18 cellular contexts compared by ENCODE assay signal in the genomic region with DNA sequence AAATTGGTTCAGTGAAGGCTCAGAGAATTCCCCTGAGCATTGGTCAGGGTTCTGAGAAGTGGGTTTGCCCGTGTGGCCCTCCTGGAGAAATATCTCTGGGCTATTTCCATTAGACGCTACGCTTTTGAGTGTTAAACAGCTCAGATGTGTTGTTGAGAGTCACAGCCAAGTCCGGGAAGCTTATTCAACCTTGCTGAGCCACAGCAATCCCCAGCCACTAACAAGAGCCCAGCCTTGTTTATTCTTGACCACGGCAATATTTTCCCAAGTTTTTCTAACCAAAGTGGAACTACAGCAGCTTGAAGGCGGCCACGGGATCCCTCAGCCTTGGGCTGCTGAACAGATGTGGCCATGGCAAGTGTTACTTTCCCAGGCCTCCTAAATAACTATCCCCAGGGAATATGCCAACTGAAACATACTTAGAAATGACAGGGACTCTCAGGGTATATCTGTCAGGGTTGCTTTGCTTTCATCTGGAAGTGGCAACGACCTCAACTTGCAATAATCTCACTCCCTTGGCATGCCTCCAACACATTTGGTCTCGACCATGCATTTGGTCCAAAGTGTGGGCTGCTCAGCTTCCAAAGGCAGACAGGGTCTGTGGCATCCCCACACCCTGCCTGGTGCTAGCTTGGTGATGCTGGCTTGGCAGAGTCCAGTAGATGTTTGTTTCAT.
"Had no signal": no experiment of that assay in that cellular context is flagged by ENCODE, and none has a peak within 500 bp of the region (broad histone marks: within the 10 kb centered on the region; RNA-seq: fewer than 3 reads in every experiment).

No MANE protein-coding gene starts in this region.

- DNase-seq: activated CD4-positive, alpha-beta T cell treated with anti-CD3 and anti-CD28 coated beads for 1 hour; activated CD8-positive, alpha-beta memory T cell treated with anti-CD3 and anti-CD28 coated beads, Interleukin-2, amount 10 ng/mL, durations not matched to agents 7 days and 5 days; activated effector memory CD4-positive, alpha-beta T cell treated with anti-CD3 and anti-CD28 coated beads, Interleukin-2, amount 50 U/mL, for 16 hours; activated T-cell treated with anti-CD3 and anti-CD28 coated beads, Interleukin-2, amount 50 U/mL, for 4 hours; amniotic stem cell; brain microvascular endothelial cell; cerebellar nuclear complex; left ventricle myocardium inferior; stimulated activated CD4-positive, alpha-beta T cell treated with anti-CD3 and anti-CD28 coated beads, Interleukin-4, amount 100 ng/mL, for 24 hours; T1000 had no signal

- H3K27me3 Mint-ChIP-seq: activated CD8-positive, alpha-beta memory T cell treated with anti-CD3 and anti-CD28 coated beads, Interleukin-2, amount 10 ng/mL, durations not matched to agents 7 days and 5 days had no signal

- H3K4me1 ChIP-seq: left ventricle myocardium inferior had no signal

- H3K27ac ChIP-seq: brain microvascular endothelial cell, left ventricle myocardium inferior, thoracic aorta had no signal

- H3K4me3 ChIP-seq: left ventricle myocardium inferior, thoracic aorta had no signal

- H3K9me3 Mint-ChIP-seq: activated naive CD4-positive, alpha-beta T cell treated with anti-CD3 and anti-CD28 coated beads, Interleukin-2, amount 50 U/mL, for 72 hours; activated T-cell treated with anti-CD3 and anti-CD28 coated beads, Interleukin-2, amount 50 U/mL, for 4 hours; memory B cell; stimulated activated naive CD8-positive, alpha-beta T cell treated with anti-CD3 and anti-CD28 coated beads, Interleukin-15, Interleukin-2, amounts not matched to agents 100 ng/mL and 50 ng/mL, for 24 hours had no signal

- H3K4me1 Mint-ChIP-seq: activated CD8-positive, alpha-beta memory T cell treated with anti-CD3 and anti-CD28 coated beads, Interleukin-2, amount 10 ng/mL, durations not matched to agents 7 days and 5 days; memory B cell had no signal

- H3K9me3 ChIP-seq: left ventricle myocardium inferior, thoracic aorta had no signal

- H3K27ac Mint-ChIP-seq: activated CD8-positive, alpha-beta memory T cell treated with anti-CD3 and anti-CD28 coated beads, Interleukin-2, amount 10 ng/mL, durations not matched to agents 7 days and 5 days; activated naive CD4-positive, alpha-beta T cell treated with anti-CD3 and anti-CD28 coated beads, Interleukin-2, amount 50 U/mL, for 72 hours; memory B cell; stimulated activated naive CD8-positive, alpha-beta T cell treated with anti-CD3 and anti-CD28 coated beads, Interleukin-15, Interleukin-2, amounts not matched to agents 100 ng/mL and 50 ng/mL, for 24 hours had no signal

- H3K36me3 Mint-ChIP-seq: activated CD8-positive, alpha-beta memory T cell treated with anti-CD3 and anti-CD28 coated beads, Interleukin-2, amount 10 ng/mL, durations not matched to agents 7 days and 5 days; activated naive CD4-positive, alpha-beta T cell treated with anti-CD3 and anti-CD28 coated beads, Interleukin-2, amount 50 U/mL, for 72 hours; memory B cell had no signal

- FAIRE-seq: frontal cortex, keratinocyte, urothelium cell line had no signal

- H3K36me3 ChIP-seq: brain microvascular endothelial cell, left ventricle myocardium inferior, thoracic aorta had no signal

- ATAC-seq: activated CD8-positive, alpha-beta memory T cell treated with anti-CD3 and anti-CD28 coated beads, Interleukin-2, amount 10 ng/mL, durations not matched to agents 7 days and 5 days; activated naive CD4-positive, alpha-beta T cell treated with anti-CD3 and anti-CD28 coated beads, Interleukin-2, amount 50 U/mL, for 72 hours; activated T-cell treated with anti-CD3 and anti-CD28 coated beads, Interleukin-2, amount 50 U/mL, for 4 hours; esophagus mucosa had no signal

- H3K27me3 ChIP-seq: brain microvascular endothelial cell had no signal

- H3K4me3 Mint-ChIP-seq: activated CD8-positive, alpha-beta memory T cell treated with anti-CD3 and anti-CD28 coated beads, Interleukin-2, amount 10 ng/mL, durations not matched to agents 7 days and 5 days; activated T-cell treated with anti-CD3 and anti-CD28 coated beads, Interleukin-2, amount 50 U/mL, for 4 hours; memory B cell; stimulated activated naive CD8-positive, alpha-beta T cell treated with anti-CD3 and anti-CD28 coated beads, Interleukin-15, Interleukin-2, amounts not matched to agents 100 ng/mL and 50 ng/mL, for 24 hours had no signal
